14 cellular contexts compared by ENCODE assay signal in the genomic region with DNA sequence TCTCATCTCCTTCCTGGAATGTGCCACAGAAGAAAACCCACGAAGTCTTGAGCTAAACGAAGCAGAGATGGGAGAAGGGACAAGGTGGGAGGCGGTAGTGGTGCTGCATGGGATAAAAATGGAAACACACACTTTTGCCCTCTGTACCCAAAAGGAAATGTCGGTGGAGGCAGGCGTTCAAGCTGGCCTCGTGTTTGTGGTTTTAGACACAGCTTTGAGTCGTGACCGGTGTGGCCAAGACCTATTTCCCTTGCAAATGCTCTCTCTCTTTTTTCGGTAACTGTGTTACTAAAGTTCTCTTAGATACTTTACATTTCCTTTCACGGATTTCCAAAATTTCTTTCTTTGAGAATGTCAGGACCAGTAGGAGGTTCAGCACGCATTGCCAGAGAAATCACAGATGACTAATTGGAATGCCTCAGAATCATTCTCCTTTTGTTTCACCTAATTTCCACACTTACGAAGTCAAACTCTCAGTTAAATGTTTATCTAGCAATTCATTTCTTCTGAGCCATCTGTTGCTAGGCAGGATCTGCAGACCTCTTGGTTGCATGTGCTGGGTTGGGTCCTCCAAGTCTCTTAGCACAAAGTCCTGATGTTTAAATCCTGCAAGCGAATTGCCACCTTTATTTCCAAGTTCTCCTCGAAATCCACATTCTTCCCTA.
"Had no signal": no experiment of that assay in that cellular context is flagged by ENCODE, and none has a peak within 500 bp of the region (broad histone marks: within the 10 kb centered on the region; RNA-seq: fewer than 3 reads in every experiment).

No MANE protein-coding gene starts in this region.

- H3K4me1 ChIP-seq: sigmoid colon had no signal

- H3K36me3 Mint-ChIP-seq: activated naive CD8-positive, alpha-beta T cell; type B pancreatic cell had no signal

- H3K9me3 Mint-ChIP-seq: dendritic cell treated with granulocyte-macrophage colony-stimulating factor and Interleukin-4, amounts not matched to agents 40 ng/mL and 50 ng/mL, for 4 days; type B pancreatic cell had no signal

- DNase-seq: activated CD4-positive, alpha-beta memory T cell treated with anti-CD3 and anti-CD28 coated beads, Interleukin-2, amount 10 ng/mL, durations not matched to agents 7 days and 5 days; activated gamma-delta T cell; activated T-cell treated with anti-CD3 and anti-CD28 coated beads, Interleukin-2, amount 50 U/mL, for 48 hours; cerebellar nuclear complex; erythroblast; hippocampal formation; naive thymus-derived CD4-positive, alpha-beta T cell; sigmoid colon; stimulated activated CD4-positive, alpha-beta T cell treated with anti-CD3 and anti-CD28 coated beads, Interleukin-2, amount 100 ng/mL, for 24 hours; stimulated activated naive CD4-positive, alpha-beta T cell treated with Interleukin-2 at 50 U/mL for 16 hours had no signal

- H3K9me3 ChIP-seq: sigmoid colon had no signal

- H3K27ac ChIP-seq: sigmoid colon had no signal

- ATAC-seq: naive thymus-derived CD4-positive, alpha-beta T cell had no signal

- H3K4me3 Mint-ChIP-seq: activated CD4-positive, alpha-beta memory T cell treated with anti-CD3 and anti-CD28 coated beads, Interleukin-2, amount 10 ng/mL, durations not matched to agents 7 days and 5 days; activated naive CD8-positive, alpha-beta T cell; dendritic cell treated with granulocyte-macrophage colony-stimulating factor and Interleukin-4, amounts not matched to agents 40 ng/mL and 50 ng/mL, for 4 days; T-helper 2 cell treated with Interferon-gamma antibody and Interleukin-4, amounts not matched to agents 5 μg/mL and 100 μg/mL, for 36 hours; type B pancreatic cell had no signal

- H3K36me3 ChIP-seq: sigmoid colon had no signal

- H3K27me3 Mint-ChIP-seq: activated CD4-positive, alpha-beta memory T cell treated with anti-CD3 and anti-CD28 coated beads, Interleukin-2, amount 10 ng/mL, durations not matched to agents 7 days and 5 days; activated naive CD8-positive, alpha-beta T cell had no signal

- H3K4me3 ChIP-seq: sigmoid colon had no signal

- H3K27me3 ChIP-seq: sigmoid colon had no signal

- H3K27ac Mint-ChIP-seq: activated CD4-positive, alpha-beta memory T cell treated with anti-CD3 and anti-CD28 coated beads, Interleukin-2, amount 10 ng/mL, durations not matched to agents 7 days and 5 days; activated naive CD8-positive, alpha-beta T cell; dendritic cell treated with granulocyte-macrophage colony-stimulating factor and Interleukin-4, amounts not matched to agents 40 ng/mL and 50 ng/mL, for 4 days; naive thymus-derived CD4-positive, alpha-beta T cell; T-helper 2 cell treated with Interferon-gamma antibody and Interleukin-4, amounts not matched to agents 5 μg/mL and 100 μg/mL, for 36 hours; type B pancreatic cell had no signal
